In the genomic region with DNA sequence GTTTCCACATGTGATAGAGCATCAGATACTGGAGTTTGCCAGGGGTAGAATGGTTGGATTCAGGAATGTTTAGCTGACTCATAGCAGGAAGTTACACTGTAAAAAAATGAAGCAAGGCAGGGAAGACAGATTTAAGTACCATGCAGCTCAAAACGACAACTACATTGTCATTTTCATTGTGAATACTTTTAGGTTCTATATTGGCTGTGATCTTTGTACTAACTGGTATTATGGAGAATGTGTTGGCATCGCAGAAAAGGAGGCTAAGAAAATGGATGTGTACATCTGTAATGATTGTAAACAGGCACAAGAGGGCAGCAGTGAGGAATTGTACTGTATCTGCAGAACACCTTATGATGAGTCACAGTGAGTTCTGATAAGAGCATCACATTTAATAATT, we compare ENCODE assay signal across 1 cellular context.
A peak's percentile ranks its signal among the peaks of the same experiment; 100 is the strongest.
TF ChIP-seq lines count a peak whose summit lies in the region.
"Not testable (repeated sequence)": the region's sequence is repeated elsewhere in the genome, so short reads cannot be mapped to it uniquely, and the experiment has no call there.

No MANE protein-coding gene starts in this region.

TF ChIP-seq in K562, 482 proteins besides CTCF, POLR2A, EP300 and RAD21 (continued from another document):
- TF ChIP-seq, protein P1, sequence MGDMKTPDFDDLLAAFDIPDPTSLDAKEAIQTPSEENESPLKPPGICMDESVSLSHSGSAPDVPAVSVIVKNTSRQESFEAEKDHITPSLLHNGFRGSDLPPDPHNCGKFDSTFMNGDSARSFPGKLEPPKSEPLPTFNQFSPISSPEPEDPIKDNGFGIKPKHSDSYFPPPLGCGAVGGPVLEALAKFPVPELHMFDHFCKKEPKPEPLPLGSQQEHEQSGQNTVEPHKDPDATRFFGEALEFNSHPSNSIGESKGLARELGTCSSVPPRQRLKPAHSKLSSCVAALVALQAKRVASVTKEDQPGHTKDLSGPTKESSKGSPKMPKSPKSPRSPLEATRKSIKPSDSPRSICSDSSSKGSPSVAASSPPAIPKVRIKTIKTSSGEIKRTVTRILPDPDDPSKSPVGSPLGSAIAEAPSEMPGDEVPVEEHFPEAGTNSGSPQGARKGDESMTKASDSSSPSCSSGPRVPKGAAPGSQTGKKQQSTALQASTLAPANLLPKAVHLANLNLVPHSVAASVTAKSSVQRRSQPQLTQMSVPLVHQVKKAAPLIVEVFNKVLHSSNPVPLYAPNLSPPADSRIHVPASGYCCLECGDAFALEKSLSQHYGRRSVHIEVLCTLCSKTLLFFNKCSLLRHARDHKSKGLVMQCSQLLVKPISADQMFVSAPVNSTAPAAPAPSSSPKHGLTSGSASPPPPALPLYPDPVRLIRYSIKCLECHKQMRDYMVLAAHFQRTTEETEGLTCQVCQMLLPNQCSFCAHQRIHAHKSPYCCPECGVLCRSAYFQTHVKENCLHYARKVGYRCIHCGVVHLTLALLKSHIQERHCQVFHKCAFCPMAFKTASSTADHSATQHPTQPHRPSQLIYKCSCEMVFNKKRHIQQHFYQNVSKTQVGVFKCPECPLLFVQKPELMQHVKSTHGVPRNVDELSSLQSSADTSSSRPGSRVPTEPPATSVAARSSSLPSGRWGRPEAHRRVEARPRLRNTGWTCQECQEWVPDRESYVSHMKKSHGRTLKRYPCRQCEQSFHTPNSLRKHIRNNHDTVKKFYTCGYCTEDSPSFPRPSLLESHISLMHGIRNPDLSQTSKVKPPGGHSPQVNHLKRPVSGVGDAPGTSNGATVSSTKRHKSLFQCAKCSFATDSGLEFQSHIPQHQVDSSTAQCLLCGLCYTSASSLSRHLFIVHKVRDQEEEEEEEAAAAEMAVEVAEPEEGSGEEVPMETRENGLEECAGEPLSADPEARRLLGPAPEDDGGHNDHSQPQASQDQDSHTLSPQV (IDR thresholded peaks at IDR 0.05), result peak; percentile 90
- TF ChIP-seq TRIM24 (IDR thresholded peaks at IDR 0.05), result peak in 1 of 2 experiments; percentile 38; a peak in 1 of 4 replicates
- peak; percentile 64 for TF ChIP-seq CBFA2T3 (IDR thresholded peaks at IDR 0.05)
- peak; percentile 82 for TF ChIP-seq ZNF316 (IDR thresholded peaks at IDR 0.05)
- peak; percentile 78 for TF ChIP-seq JUND (IDR thresholded peaks at IDR 0.05; ENCODE audit: borderline replicate concordance, low read depth, low read length)
- TF ChIP-seq JUND (tag; IDR thresholded peaks at IDR 0.05; ENCODE audit: borderline replicate concordance, low read depth, low read length), result peak; percentile 79; the same call in 1 of the 3 replicates
- peak; percentile 86 for TF ChIP-seq DPF2 (IDR thresholded peaks at IDR 0.05)
- TF ChIP-seq TCF3 (CRISPR knock-in tag; IDR thresholded peaks at IDR 0.05), result peak; percentile 31; the same call in 1 of the 2 replicates
- TF ChIP-seq TEAD4 (IDR thresholded peaks at IDR 0.05; ENCODE audit: low read length), result 0 out of 2 replicates have a peak, but pooled peaks have one; percentile 11
- not testable (repeated sequence) for TF ChIP-seq TEAD4 (CRISPR knock-in tag; IDR thresholded peaks at IDR 0.05; ENCODE audit: borderline replicate concordance); NR4A1 (CRISPR knock-in tag; IDR thresholded peaks at IDR 0.05); ATF1 (CRISPR knock-in tag; IDR thresholded peaks at IDR 0.05)
- TF ChIP-seq EP400 (IDR thresholded peaks at IDR 0.05), result peak; percentile 48; the same call in 1 of the 2 replicates
- peak; percentile 34 to 61; a peak in 1 of 4 replicates for TF ChIP-seq FOXA3 (CRISPR knock-in tag; conservative IDR thresholded peaks at IDR 0.05 in 1 of 2, IDR thresholded peaks at IDR 0.05 in 1 of 2)
- TF ChIP-seq CREM (IDR thresholded peaks at IDR 0.05; ENCODE audit: low read depth), result peak; percentile 48
- TF ChIP-seq NR4A1 (tag; IDR thresholded peaks at IDR 0.05), result peak; percentile 75; the same call in 1 of the 2 replicates
- peak; percentile 28; the same call in 1 of the 2 replicates for TF ChIP-seq ATF1 (tag; IDR thresholded peaks at IDR 0.05)
- peak; percentile 89; the same call in 1 of the 2 replicates for TF ChIP-seq CTBP1 (IDR thresholded peaks at IDR 0.05; ENCODE audit: borderline replicate concordance)
- 0 out of 4 replicates have a peak, but pooled peaks of 1 of the 2 experiments have one; percentile 34 for TF ChIP-seq RCOR1 (IDR thresholded peaks at IDR 0.05; ENCODE audit: borderline replicate concordance in 1 of 2, low read depth in 2 of 2, low read length in 2 of 2)
- peak; percentile 70 for TF ChIP-seq NFE2 (IDR thresholded peaks at IDR 0.05; ENCODE audit: low read depth)
